Comparison of ENCODE assay signal across 1 cellular context in genomic region chr5:96128204-96128864, GRCh38.
TF ChIP-seq lines count a peak whose summit lies in the region.

No MANE protein-coding gene starts in this region.

TF ChIP-seq in IMR-90, 13 proteins besides CTCF, POLR2A, EP300 and RAD21 (continued from another document):
- TF ChIP-seq MAZ (IDR thresholded peaks at IDR 0.05; ENCODE audit: borderline replicate concordance, low read depth, low read length) = no peak
- TF ChIP-seq BHLHE40 (IDR thresholded peaks at IDR 0.05; ENCODE audit: low read depth, low read length) = no peak
- no peak for TF ChIP-seq CEBPB (IDR thresholded peaks at IDR 0.05; ENCODE audit: low read depth, low read length)
- no peak for TF ChIP-seq NFE2L2 (IDR thresholded peaks at IDR 0.05; ENCODE audit: low read depth, low read length)
- no peak for TF ChIP-seq CHD1 (IDR thresholded peaks at IDR 0.05; ENCODE audit: low read depth, low read length)
- no peak for TF ChIP-seq ELK1 (IDR thresholded peaks at IDR 0.05; ENCODE audit: borderline replicate concordance, low read depth, low read length)
- no peak for TF ChIP-seq SMC3 (IDR thresholded peaks at IDR 0.05; ENCODE audit: low read depth, low read length)
- TF ChIP-seq MAFK (IDR thresholded peaks at IDR 0.05; ENCODE audit: low read depth, low read length) = no peak
- no peak for TF ChIP-seq FOS (IDR thresholded peaks at IDR 0.05; ENCODE audit: low read depth, low read length)
- no peak for TF ChIP-seq RFX5 (IDR thresholded peaks at IDR 0.05; ENCODE audit: low read depth, low read length)
- TF ChIP-seq MXI1 (IDR thresholded peaks at IDR 0.05; ENCODE audit: borderline replicate concordance, low read depth, low read length) = no peak
- TF ChIP-seq USF2 (IDR thresholded peaks at IDR 0.05; ENCODE audit: low read depth, low read length) = no peak
